In genomic region chr16:77387810-77388209, GRCh38 we compare ENCODE assay signal across 1 cellular context.
TF ChIP-seq lines count a peak whose summit lies in the region.

No MANE protein-coding gene starts in this region.

TF ChIP-seq in endothelial cell of umbilical vein, 7 proteins besides CTCF, POLR2A, EP300 and RAD21:
- no peak for TF ChIP-seq EZH2 (IDR thresholded peaks at IDR 0.05; ENCODE audit: borderline replicate concordance, low read depth, low read length, severe bottlenecking)
- TF ChIP-seq JUN (IDR thresholded peaks at IDR 0.05; ENCODE audit: borderline replicate concordance, insufficient read depth, insufficient read length, low read depth) = no peak
